15 cellular contexts compared by ENCODE assay signal in genomic region chr6:56860466-56860865, GRCh38.
DNase-seq lines count a peak whose midpoint lies in the region; FAIRE-seq and TF ChIP-seq lines count a peak whose summit lies in the region.
"Had no signal": no experiment of that assay in that cellular context is flagged by ENCODE, and none has a peak within 500 bp of the region (broad histone marks: within the 10 kb centered on the region; RNA-seq: fewer than 3 reads in every experiment).

No MANE protein-coding gene starts in this region.

- no peaks in the 10 kb centered on the region for H3K9me3 ChIP-seq in HEK293 (ENCODE audit: control insufficient read depth, insufficient read depth, low read depth, low read length)
- H3K9me3 ChIP-seq in SK-N-SH: no peaks in the 10 kb centered on the region
- H3K9me3 ChIP-seq in small intestine (ENCODE audit: control insufficient read depth, low read depth): no peaks in the 10 kb centered on the region
- H3K9me3 ChIP-seq: heart left ventricle had no signal

- peaks cover 25% of the 10 kb centered on the region for H3F3A ChIP-seq in SK-N-SH (replicated peaks; ENCODE audit: insufficient read depth)

- TF ChIP-seq CTCF in HEK293 (tag by site-specific recombination; IDR thresholded peaks at IDR 0.05) (no peak), SK-N-SH (IDR thresholded peaks at IDR 0.05) (no peak), fibroblast of pulmonary artery (IDR thresholded peaks at IDR 0.05; ENCODE audit: low read length, missing control alignments) (no peak)

- H3K27me3 ChIP-seq in SK-N-SH (ENCODE audit: insufficient read depth) (no peaks in the 10 kb centered on the region), small intestine (ENCODE audit: control insufficient read depth in 2 of 2, insufficient read depth in 2 of 2, low read length in 2 of 2) (no peaks in the 10 kb centered on the region)
- H3K27me3 ChIP-seq: heart left ventricle had no signal

- TF ChIP-seq RAD21 in SK-N-SH (IDR thresholded peaks at IDR 0.05; ENCODE audit: low read length): no peak

- no peaks in the 10 kb centered on the region for H3K36me3 ChIP-seq in HEK293 (ENCODE audit: control insufficient read depth in 2 of 2, insufficient read depth in 1 of 2, low read length in 2 of 2)
- peaks cover 0 to 4% of the 10 kb centered on the region in 2 experiments for H3K36me3 ChIP-seq in SK-N-SH (replicated peaks in 1 of 2; ENCODE audit: control insufficient read depth in 1 of 2, insufficient read depth in 2 of 2, low read length in 1 of 2)
- H3K36me3 ChIP-seq in small intestine (ENCODE audit: control insufficient read depth in 2 of 2, insufficient read depth in 2 of 2, low read length in 2 of 2): no peaks in the 10 kb centered on the region
- H3K36me3 ChIP-seq: heart left ventricle had no signal

- no peaks in the 10 kb centered on the region for H4K20me1 ChIP-seq in SK-N-SH (ENCODE audit: insufficient read depth)

- H3K4me2 ChIP-seq in SK-N-SH: peak overlapping the region; percentile 10; the same call in 1 of the 2 replicates

- H3K4me1 ChIP-seq in HEK293 (ENCODE audit: control insufficient read depth, insufficient read depth, low read length): peaks cover 11% of the 10 kb centered on the region; the same call in 1 of the 2 replicates
- peaks cover 0 to 43% of the 10 kb centered on the region in 2 experiments for H3K4me1 ChIP-seq in SK-N-SH (ENCODE audit: control insufficient read depth in 1 of 2, insufficient read depth in 2 of 2, low read depth in 1 of 2, low read length in 1 of 2)
- peaks cover 0 to 3% of the 10 kb centered on the region in 2 donors for H3K4me1 ChIP-seq in small intestine (ENCODE audit: control insufficient read depth in 2 of 2, insufficient read depth in 1 of 2, low read depth in 1 of 2, low read length in 1 of 2)

- 17% methylated on average over 4 of the region's 4 CpGs for WGBS in SK-N-SH (ENCODE audit: low lambda C conversion rate)
- WGBS in small intestine, 3 donors: 10 to 40% (median 31%) methylated on average over 4 of the region's 4 CpGs

- no peak for FAIRE-seq in small intestine (lab: Jason Lieb, UNC)
- FAIRE-seq: GM18507 had no signal

- POLR2A ChIA-PET in HEK293 (lab: Yijun Ruan, JAX) (interaction anchor here (1.5 kb wide), 1 partner anchor 16 kb away, joined by 5 read pairs; no protein-coding TSS in a partner anchor), SK-N-SH (lab: Yijun Ruan, JAX) (interaction anchor here (0.9 kb wide), 1 partner anchor 9 kb away, joined by 3 read pairs; no protein-coding TSS in a partner anchor)

- CTCF ChIA-PET in HEK293 (lab: Yijun Ruan, JAX) (interaction anchor here (0.7 to 8.8 kb wide), 6 partner anchors 9 to 546 kb away, joined by 3 to 94 read pairs (median 9); no protein-coding TSS in a partner anchor), SK-N-SH (lab: Yijun Ruan, JAX) (interaction anchor here (1.4 to 7.8 kb wide), 3 partner anchors 8 to 95 kb away, joined by 3 to 42 read pairs (median 3); partner anchors contain the start of gene BEND6)

- no peaks in the 10 kb centered on the region for H3K9me2 ChIP-seq in SK-N-SH

- no peak overlapping the region for H3K27ac ChIP-seq in HEK293 (ENCODE audit: extremely low read depth, low read depth, low read length)
- peak overlapping the region in 1 of 2 experiments; percentile 52; a peak in 2 of 4 replicates for H3K27ac ChIP-seq in SK-N-SH (ENCODE audit: low read depth in 2 of 2, low read length in 1 of 2)
- H3K27ac ChIP-seq in small intestine (ENCODE audit: low read depth in 1 of 2, low read length in 1 of 2): no peak overlapping the region
- H3K27ac ChIP-seq: heart left ventricle had no signal

- no peak for TF ChIP-seq EP300 in SK-N-SH (IDR thresholded peaks at IDR 0.05; ENCODE audit: borderline replicate concordance in 1 of 2, low read depth in 1 of 2, low read length in 1 of 2)

- peaks cover 25% of the 10 kb centered on the region for H3K79me2 ChIP-seq in SK-N-SH (ENCODE audit: insufficient read depth)

- no peak overlapping the region for H3K4me3 ChIP-seq in HEK293 (ENCODE audit: low read depth, low read length)
- H3K4me3 ChIP-seq in SK-N-SH (ENCODE audit: low read depth in 2 of 2, low read length in 1 of 2): no peak overlapping the region
- no peak overlapping the region for H3K4me3 ChIP-seq in fibroblast of pulmonary artery (replicated peaks; ENCODE audit: low read depth, low read length)
- H3K4me3 ChIP-seq in small intestine (ENCODE audit: low read depth in 1 of 2, low read length in 2 of 2): no peak overlapping the region
- H3K4me3 ChIP-seq: heart left ventricle had no signal

- H3K9ac ChIP-seq in SK-N-SH: no peak overlapping the region

- DNase-seq in SK-N-SH: no peak
- DNase-seq in fibroblast of pulmonary artery (ENCODE audit: low read depth): peak; percentile 44
- peak; percentile 32 for DNase-seq in small intestine
- no peak for DNase-seq in cerebellar cortex (ENCODE audit: low spot score)
- no peak for DNase-seq in SKM-1 treated with dmso at 0.1 percent for 144 hours (lab: John Stamatoyannopoulos, UW; ENCODE audit: unreplicated experiment)
- no peak for DNase-seq in occipital lobe (lab: John Stamatoyannopoulos, UW)
- DNase-seq: activated CD4-positive, alpha-beta memory T cell treated with anti-CD3 and anti-CD28 coated beads, Interleukin-2, amount 10 ng/mL, durations not matched to agents 7 days and 5 days; endodermal cell; heart left ventricle; left ventricle myocardium superior; NCI-H1694 treated with DMSO at 0.1 percent for 48 hours; NCI-H526 treated with DMSO at 0.1 percent for 48 hours; stimulated activated naive CD8-positive, alpha-beta T cell treated with anti-CD3 and anti-CD28 coated beads, Interleukin-15, Interleukin-2, amounts not matched to agents 100 U/mL and 50 U/mL, for 24 hours had no signal

- no peak overlapping the region for H2AFZ ChIP-seq in SK-N-SH (ENCODE audit: low read depth)

TF ChIP-seq in HEK293, 187 proteins besides CTCF, POLR2A, EP300 and RAD21 (continues in another document):
- TF ChIP-seq ZNF404 (tag by site-specific recombination; IDR thresholded peaks at IDR 0.05): no peak
- peak; percentile 44; the same call in 1 of the 2 replicates for TF ChIP-seq ZBTB20 (tag by site-specific recombination; IDR thresholded peaks at IDR 0.05)
- peak; percentile 65; the same call in 1 of the 2 replicates for TF ChIP-seq ZNF692 (tag by site-specific recombination; IDR thresholded peaks at IDR 0.05)
- no peak for TF ChIP-seq ZFP37 (tag by site-specific recombination; IDR thresholded peaks at IDR 0.05)
- TF ChIP-seq BCL11A (tag by site-specific recombination; IDR thresholded peaks at IDR 0.05; ENCODE audit: low read depth): no peak
- TF ChIP-seq ZNF184 (tag by site-specific recombination; IDR thresholded peaks at IDR 0.05): no peak
- TF ChIP-seq ZFP69B (tag by site-specific recombination; IDR thresholded peaks at IDR 0.05): 0 out of 2 replicates have a peak, but pooled peaks have one; percentile 35
- 0 out of 2 replicates have a peak, but pooled peaks have one; percentile 11 for TF ChIP-seq ZNF600 (tag by site-specific recombination; IDR thresholded peaks at IDR 0.05)
- no peak for TF ChIP-seq ZBTB17 (tag by site-specific recombination; IDR thresholded peaks at IDR 0.05)
- no peak for TF ChIP-seq KLF16 (tag by site-specific recombination; IDR thresholded peaks at IDR 0.05)
- TF ChIP-seq SCRT2 (tag by site-specific recombination; IDR thresholded peaks at IDR 0.05): peak; percentile 95

TF ChIP-seq in SK-N-SH, 30 proteins besides CTCF, POLR2A, EP300 and RAD21 (continues in another document):
- TF ChIP-seq TEAD4 (IDR thresholded peaks at IDR 0.05; ENCODE audit: borderline replicate concordance, insufficient read depth) (no peak), SMC3 (IDR thresholded peaks at IDR 0.05; ENCODE audit: low read depth, low read length) (no peak), FOXJ3 (CRISPR knock-in tag; IDR thresholded peaks at IDR 0.05) (no peak), FOSL2 (IDR thresholded peaks at IDR 0.05; ENCODE audit: borderline replicate concordance, low read depth) (peak; percentile 67), POLR2AphosphoS5 (IDR thresholded peaks at IDR 0.05; ENCODE audit: low read depth, low read length) (no peak), TCF12 (IDR thresholded peaks at IDR 0.05) (peak; percentile 34; the same call in 1 of the 2 replicates), RFX5 (IDR thresholded peaks at IDR 0.05; ENCODE audit: low read length) (no peak), USF2 (IDR thresholded peaks at IDR 0.05; ENCODE audit: borderline replicate concordance, low read depth, low read length) (no peak), MAX (IDR thresholded peaks at IDR 0.05; ENCODE audit: low read depth) (no peak), MEF2A (IDR thresholded peaks at IDR 0.05; ENCODE audit: borderline replicate concordance, low read depth) (no peak), GATA2 (CRISPR knock-in tag; IDR thresholded peaks at IDR 0.05) (no peak), SIN3A (IDR thresholded peaks at IDR 0.05; ENCODE audit: borderline replicate concordance, low read depth, low read length) (no peak), TAF1 (IDR thresholded peaks at IDR 0.05; ENCODE audit: borderline replicate concordance, low read depth, low read length) (no peak), JUND (IDR thresholded peaks at IDR 0.05) (peak; percentile 39; the same call in 1 of the 2 replicates), RCOR1 (IDR thresholded peaks at IDR 0.05; ENCODE audit: low read length) (no peak), FOXM1 (IDR thresholded peaks at IDR 0.05; ENCODE audit: low read depth) (no peak)

Comparison
In these comparisons a context has a peak if more than half of its experiments do, and no peak if none do; other contexts are left out.
1. DNase-seq: peak in fibroblast of pulmonary artery (single experiment) and small intestine (single experiment); none in SK-N-SH (single experiment), cerebellar cortex (single experiment), SKM-1 treated with dmso at 0.1 percent for 144 hours (single experiment) and occipital lobe (single experiment).